8 cellular contexts compared by ENCODE assay signal in genomic region chr22:41092023-41092817, GRCh38. TPM values are rescaled to one million over a fixed set of nuclear protein-coding genes. Genes with fewer than 3 reads are reported as not detected.
A peak's percentile ranks its signal among the peaks of the same experiment; 100 is the strongest.
DNase-seq lines count a peak whose midpoint lies in the region; ATAC-seq, FAIRE-seq and TF ChIP-seq lines count a peak whose summit lies in the region.

EP300 (plus strand) TSS chr22:41092592; CDS start chr22:41093005, 413 bp downstream.

- H3K4me1 ChIP-seq in gastroesophageal sphincter = peaks cover 3 to 48% (median 15%) of the 10 kb centered on the region in 3 donors
- H3K4me1 ChIP-seq in suprapubic skin = peaks cover 47% of the 10 kb centered on the region

- TF ChIP-seq CTCF in GM20000 (IDR thresholded peaks at IDR 0.05; ENCODE audit: extremely low read depth, missing control alignments) (no peak), gastroesophageal sphincter (IDR thresholded peaks at IDR 0.05) (peak in 3 of 4 experiments; percentile 46 to 60 (median 48)), suprapubic skin (IDR thresholded peaks at IDR 0.05) (peak in 1 of 2 donors; percentile 32)

- H3K9me3 Mint-ChIP-seq in activated naive CD4-positive, alpha-beta T cell treated with anti-CD3 and anti-CD28 coated beads for 36 hours = no peaks in the 10 kb centered on the region

- DNase-seq in DMS79 (lab: John Stamatoyannopoulos, UW) (peak; percentile 4), GM20000 (ENCODE audit: low spot score) (peak; percentile 91), HTR-8/SVneo (ENCODE audit: insufficient read length, low spot score) (peak; percentile 61), SK-N-DZ (ENCODE audit: low spot score) (peak; percentile 67), occipital lobe (lab: John Stamatoyannopoulos, UW) (peak; percentile 79), suprapubic skin (ENCODE audit: low spot score in 2 of 2) (peak; percentile 92 to 93)
- peak; percentile 90 for DNase-seq in activated naive CD4-positive, alpha-beta T cell treated with anti-CD3 and anti-CD28 coated beads for 36 hours

- peaks cover 33% of the 10 kb centered on the region for H3K4me1 Mint-ChIP-seq in activated naive CD4-positive, alpha-beta T cell treated with anti-CD3 and anti-CD28 coated beads for 36 hours (ENCODE audit: low read depth)

- H3K9me3 ChIP-seq in gastroesophageal sphincter (no peaks in the 10 kb centered on the region), suprapubic skin (no peaks in the 10 kb centered on the region)

- H3K27ac ChIP-seq in gastroesophageal sphincter (peak within 1 kb of the TSS; percentile 95 to 100 (median 100)), suprapubic skin (peak within 1 kb of the TSS; percentile 100)

- FAIRE-seq in HTR-8/SVneo (lab: Jason Lieb, UNC) = peak; percentile 46

- H3K4me3 Mint-ChIP-seq in activated naive CD4-positive, alpha-beta T cell treated with anti-CD3 and anti-CD28 coated beads for 36 hours = peak within 1 kb of the TSS; percentile 93

- H3K4me3 ChIP-seq in gastroesophageal sphincter (peak within 1 kb of the TSS; percentile 69 to 87), suprapubic skin (peak within 1 kb of the TSS; percentile 99)

- TF ChIP-seq EP300 in gastroesophageal sphincter (IDR thresholded peaks at IDR 0.05) (no peak), suprapubic skin (IDR thresholded peaks at IDR 0.05) (no peak)

- TF ChIP-seq POLR2A in gastroesophageal sphincter (IDR thresholded peaks at IDR 0.05) = peak; percentile 40 to 64
- peak; percentile 36 to 67 for TF ChIP-seq POLR2A in suprapubic skin (IDR thresholded peaks at IDR 0.05)

- H3K27me3 Mint-ChIP-seq in activated naive CD4-positive, alpha-beta T cell treated with anti-CD3 and anti-CD28 coated beads for 36 hours (ENCODE audit: low read depth) = no peaks in the 10 kb centered on the region

- peak; percentile 50 for ATAC-seq in gastroesophageal sphincter

- H3K36me3 Mint-ChIP-seq in activated naive CD4-positive, alpha-beta T cell treated with anti-CD3 and anti-CD28 coated beads for 36 hours (ENCODE audit: low read depth) = peaks cover 10% of the 10 kb centered on the region

- CTCF ChIA-PET in activated naive CD4-positive, alpha-beta T cell treated with anti-CD3 and anti-CD28 coated beads for 36 hours (lab: Charles Lee) = interaction anchor here (0.9 to 1.2 kb wide), 2 partner anchors 168 to 169 kb away, joined by 3 to 5 read pairs; no protein-coding TSS in a partner anchor

- H3K27ac Mint-ChIP-seq in activated naive CD4-positive, alpha-beta T cell treated with anti-CD3 and anti-CD28 coated beads for 36 hours = peak within 1 kb of the TSS; percentile 99

- 0% methylated on average over 2 of the region's 112 CpGs; no CpG with 5 or more reads in 1 of the 2 donors for WGBS in gastroesophageal sphincter (ENCODE audit: low coverage in 1 of 2), 2 donors
- WGBS in suprapubic skin = under 1% methylated on average over 22 of the region's 112 CpGs

- H3K36me3 ChIP-seq in gastroesophageal sphincter (no peaks in the 10 kb centered on the region), suprapubic skin (no peaks in the 10 kb centered on the region)

- intact Hi-C loops in activated naive CD4-positive, alpha-beta T cell treated with anti-CD3 and anti-CD28 coated beads for 36 hours (cut with micrococcal nuclease) = loop anchor here (5.0 kb wide), 2 partner anchors 210 to 235 kb away; partner anchors contain the start of genes ST13, XPNPEP3 and ZC3H7B

- H3K27me3 ChIP-seq in gastroesophageal sphincter (no peaks in the 10 kb centered on the region), suprapubic skin (no peaks in the 10 kb centered on the region)

RNA-seq across cellular contexts. Expression of gene EP300, which starts in this region (rescaled TPM):
- 14.6 and 16.4 TPM in 2 replicates for polyA plus RNA-seq in SK-N-DZ (2014; cell fraction: cytosol; rRNA removed)
- 12.8 and 18.6 TPM in 2 replicates for polyA plus RNA-seq in SK-N-DZ (2014; cell fraction: nucleus; rRNA removed)
- 10 to 100 TPM; 37.2 to 38.4 TPM for total RNA-seq in activated naive CD4-positive, alpha-beta T cell treated with anti-CD3 and anti-CD28 coated beads for 36 hours
- total RNA-seq in gastroesophageal sphincter (100 to 1,000 TPM in 1 of 4 donors, 10 to 100 TPM in 3; 57.8 to 107 (median 79.2) TPM), occipital lobe (68.9 TPM), suprapubic skin (100 to 1,000 TPM; 103 to 172 (median 126) TPM)

Comparison
In these comparisons a context has a peak if more than half of its experiments do, and no peak if none do; other contexts are left out.
1. Peak in every context shown above with its lines: DNase-seq, ATAC-seq, H3K4me3 ChIP-seq and H3K27ac ChIP-seq.
2. DNase-seq: peak in every context shown above with its lines; median percentile 92 in suprapubic skin; 91 in GM20000; 90 in activated naive CD4-positive, alpha-beta T cell treated with anti-CD3 and anti-CD28 coated beads for 36 hours; 79 in occipital lobe; 67 in SK-N-DZ; 61 in HTR-8/SVneo; 4 in DMS79.